In the genomic region with DNA sequence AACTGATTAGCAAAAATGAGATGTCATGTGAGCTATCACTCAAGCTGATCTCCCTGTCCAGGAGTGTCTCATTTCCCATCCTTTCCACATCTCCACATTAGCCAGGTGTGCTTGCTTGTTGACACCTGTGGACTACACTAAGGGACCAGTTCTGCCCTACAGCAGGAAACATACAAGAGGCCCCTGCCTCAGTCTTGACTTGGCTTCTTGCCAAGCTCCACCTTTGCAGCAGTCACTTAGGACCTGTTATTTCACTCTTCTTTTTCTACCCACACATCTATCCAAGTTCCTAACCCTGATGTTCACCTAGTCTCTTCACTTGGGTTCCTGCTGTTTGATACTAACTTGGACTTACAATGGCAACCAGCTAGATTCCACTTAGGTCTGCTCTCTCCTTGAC, we compare ENCODE assay signal across 16 cellular contexts. TPM values are rescaled to one million over a fixed set of nuclear protein-coding genes. Genes with fewer than 3 reads are reported as not detected.
"Had no signal": no experiment of that assay in that cellular context is flagged by ENCODE, and none has a peak within 500 bp of the region (broad histone marks: within the 10 kb centered on the region; RNA-seq: fewer than 3 reads in every experiment).

No MANE protein-coding gene starts in this region.

- H3K27me3 Mint-ChIP-seq: activated CD4-positive, alpha-beta memory T cell treated with anti-CD3 and anti-CD28 coated beads, Interleukin-2, amount 10 ng/mL, durations not matched to agents 7 days and 5 days; activated CD4-positive, alpha-beta T cell treated with anti-CD3 and anti-CD28 coated beads for 36 hours; stimulated activated naive CD8-positive, alpha-beta T cell treated with anti-CD3 and anti-CD28 coated beads, Interleukin-15, amount 100 ng/mL, for 72 hours had no signal

- DNase-seq: activated CD4-positive, alpha-beta memory T cell treated with anti-CD3 and anti-CD28 coated beads, Interleukin-2, amount 10 ng/mL, durations not matched to agents 7 days and 5 days; activated CD4-positive, alpha-beta T cell treated with anti-CD3 and anti-CD28 coated beads for 36 hours; activated CD8-positive, alpha-beta memory T cell treated with anti-CD3 and anti-CD28 coated beads, Interleukin-2, amount 50 U/mL, for 4 hours; glutamatergic neuron; mammary epithelial cell; natural killer cell; posterior cingulate gyrus; stimulated activated CD4-positive, alpha-beta T cell treated with anti-CD3 and anti-CD28 coated beads, Interleukin-4, amount 100 ng/mL, for 4 hours; stimulated activated naive CD8-positive, alpha-beta T cell treated with anti-CD3 and anti-CD28 coated beads, Interleukin-15, amount 100 ng/mL, for 72 hours; uterus; WERI-Rb-1 had no signal

- H3K36me3 ChIP-seq: ascending aorta, cardiac muscle cell, uterus, WERI-Rb-1 had no signal

- H3K27ac Mint-ChIP-seq: activated CD4-positive, alpha-beta memory T cell treated with anti-CD3 and anti-CD28 coated beads, Interleukin-2, amount 10 ng/mL, durations not matched to agents 7 days and 5 days; activated CD4-positive, alpha-beta T cell treated with anti-CD3 and anti-CD28 coated beads for 36 hours; natural killer cell had no signal

- H3K4me3 Mint-ChIP-seq: activated CD4-positive, alpha-beta memory T cell treated with anti-CD3 and anti-CD28 coated beads, Interleukin-2, amount 10 ng/mL, durations not matched to agents 7 days and 5 days; activated CD4-positive, alpha-beta T cell treated with anti-CD3 and anti-CD28 coated beads for 36 hours; natural killer cell; stimulated activated naive CD8-positive, alpha-beta T cell treated with anti-CD3 and anti-CD28 coated beads, Interleukin-15, amount 100 ng/mL, for 72 hours had no signal

- H3K27ac ChIP-seq: ascending aorta, cardiac muscle cell, skin epidermis, uterus, WERI-Rb-1 had no signal

- H3K36me3 Mint-ChIP-seq: natural killer cell had no signal

- H3K4me1 ChIP-seq: ascending aorta, uterus had no signal

- H3K9me3 ChIP-seq: ascending aorta, uterus had no signal

- H3K4me3 ChIP-seq: ascending aorta, cardiac muscle cell, skin epidermis, uterus had no signal

- H3K4me1 Mint-ChIP-seq: activated CD4-positive, alpha-beta memory T cell treated with anti-CD3 and anti-CD28 coated beads, Interleukin-2, amount 10 ng/mL, durations not matched to agents 7 days and 5 days; natural killer cell; stimulated activated naive CD8-positive, alpha-beta T cell treated with anti-CD3 and anti-CD28 coated beads, Interleukin-15, amount 100 ng/mL, for 72 hours had no signal

- H3K27me3 ChIP-seq: ascending aorta, cardiac muscle cell, uterus had no signal

- ATAC-seq: activated CD4-positive, alpha-beta T cell treated with anti-CD3 and anti-CD28 coated beads for 36 hours; esophagus mucosa; left lobe of liver; natural killer cell; stimulated activated naive CD8-positive, alpha-beta T cell treated with anti-CD3 and anti-CD28 coated beads, Interleukin-15, amount 100 ng/mL, for 72 hours had no signal

- H3K9me3 Mint-ChIP-seq: activated CD4-positive, alpha-beta memory T cell treated with anti-CD3 and anti-CD28 coated beads, Interleukin-2, amount 10 ng/mL, durations not matched to agents 7 days and 5 days; natural killer cell; stimulated activated naive CD8-positive, alpha-beta T cell treated with anti-CD3 and anti-CD28 coated beads, Interleukin-15, amount 100 ng/mL, for 72 hours had no signal

RNA-seq across cellular contexts. Expression of gene FRMD7, which starts 13.2 kb away (rescaled TPM):
- total RNA-seq: activated CD4-positive, alpha-beta memory T cell treated with anti-CD3 and anti-CD28 coated beads, Interleukin-2, amount 10 ng/mL, durations not matched to agents 7 days and 5 days; activated CD4-positive, alpha-beta T cell treated with anti-CD3 and anti-CD28 coated beads for 36 hours; ascending aorta; cardiac muscle cell; esophagus mucosa; natural killer cell had no signal
- polyA plus RNA-seq: cardiac muscle cell, mammary epithelial cell had no signal
